ENCODE assay signal across 9 cellular contexts in genomic region chr10:5583525-5584175, GRCh38. TPM values are rescaled to one million over a fixed set of nuclear protein-coding genes. Genes with fewer than 3 reads are reported as not detected.
DNase-seq lines count a peak whose midpoint lies in the region; ATAC-seq and TF ChIP-seq lines count a peak whose summit lies in the region.
"Had no signal": no experiment of that assay in that cellular context is flagged by ENCODE, and none has a peak within 500 bp of the region (broad histone marks: within the 10 kb centered on the region; RNA-seq: fewer than 3 reads in every experiment).

No MANE protein-coding gene starts in this region.

- H3K9me3 Mint-ChIP-seq in GM23338 = no peaks in the 10 kb centered on the region
- no peaks in the 10 kb centered on the region for H3K9me3 Mint-ChIP-seq in dendritic cell treated with granulocyte-macrophage colony-stimulating factor and Interleukin-4, amounts not matched to agents 40 ng/mL and 50 ng/mL, for 4 days
- no peaks in the 10 kb centered on the region for H3K9me3 Mint-ChIP-seq in activated CD4-positive, alpha-beta T cell treated with anti-CD3 and anti-CD28 coated beads, Interleukin-2, amount 10 ng/mL, durations not matched to agents 24 days and 14 days

- TF ChIP-seq CTCF in GM23338 (conservative IDR thresholded peaks at IDR 0.05; ENCODE audit: low read depth in 2 of 2) = no peak

- H3K27me3 Mint-ChIP-seq in GM23338 (ENCODE audit: insufficient read depth, low read depth, poor library complexity) = peaks cover 11% of the 10 kb centered on the region
- H3K27me3 Mint-ChIP-seq in dendritic cell treated with granulocyte-macrophage colony-stimulating factor and Interleukin-4, amounts not matched to agents 40 ng/mL and 50 ng/mL, for 4 days = peaks cover 32% of the 10 kb centered on the region
- H3K27me3 Mint-ChIP-seq in activated CD4-positive, alpha-beta T cell treated with anti-CD3 and anti-CD28 coated beads, Interleukin-2, amount 10 ng/mL, durations not matched to agents 24 days and 14 days = peaks cover 5% of the 10 kb centered on the region

- peaks cover 0 to 7% (median 0%) of the 10 kb centered on the region in 11 experiments; a peak in 1 of 22 replicates for H3K27me3 ChIP-seq in BLaER1 treated with 17β-estradiol and CSF1 and Interleukin-3, amounts not matched to agents 10 nM and 100 nM
- no peaks in the 10 kb centered on the region for H3K27me3 ChIP-seq in GM23338 (ENCODE audit: insufficient read depth)
- no peaks in the 10 kb centered on the region for H3K27me3 ChIP-seq in neuron (ENCODE audit: insufficient read depth, low read length)

- peaks cover 28% of the 10 kb centered on the region for H3K4me1 Mint-ChIP-seq in GM23338
- peaks cover 55% of the 10 kb centered on the region for H3K4me1 Mint-ChIP-seq in dendritic cell treated with granulocyte-macrophage colony-stimulating factor and Interleukin-4, amounts not matched to agents 40 ng/mL and 50 ng/mL, for 4 days (ENCODE audit: low read depth)
- no peaks in the 10 kb centered on the region for H3K4me1 Mint-ChIP-seq in activated CD4-positive, alpha-beta T cell treated with anti-CD3 and anti-CD28 coated beads, Interleukin-2, amount 10 ng/mL, durations not matched to agents 24 days and 14 days

- no peaks in the 10 kb centered on the region for H3K36me3 ChIP-seq in BLaER1 treated with 17β-estradiol and CSF1 and Interleukin-3, amounts not matched to agents 10 nM and 100 nM
- H3K36me3 ChIP-seq in GM23338 (ENCODE audit: insufficient read depth) (no peaks in the 10 kb centered on the region), neuron (ENCODE audit: insufficient read depth, low read length) (no peaks in the 10 kb centered on the region)

- peaks cover 6 to 25% (median 15%) of the 10 kb centered on the region in 10 experiments for H3K4me1 ChIP-seq in BLaER1 treated with 17β-estradiol and CSF1 and Interleukin-3, amounts not matched to agents 10 nM and 100 nM
- H3K4me1 ChIP-seq in GM23338 (ENCODE audit: insufficient read depth) (peaks cover 38% of the 10 kb centered on the region), neuron (ENCODE audit: insufficient read depth, low read length) (peaks cover 23% of the 10 kb centered on the region)

- H2AFZ ChIP-seq in GM23338 (peak overlapping the region; percentile 95), neuron (ENCODE audit: low read depth, low read length) (no peak overlapping the region)

- no peaks in the 10 kb centered on the region for H4K20me1 ChIP-seq in BLaER1 treated with 17β-estradiol and CSF1 and Interleukin-3, amounts not matched to agents 10 nM and 100 nM
- no peaks in the 10 kb centered on the region for H4K20me1 ChIP-seq in GM23338 (replicated peaks; ENCODE audit: insufficient read depth)

- H3K27ac ChIP-seq in BLaER1 treated with 17β-estradiol and CSF1 and Interleukin-3, amounts not matched to agents 10 nM and 100 nM = no peak overlapping the region
- H3K27ac ChIP-seq in GM23338 (ENCODE audit: low read depth) = no peak overlapping the region

- intact Hi-C loops in dendritic cell treated with granulocyte-macrophage colony-stimulating factor and Interleukin-4, amounts not matched to agents 40 ng/mL and 50 ng/mL, for 4 days (cut with micrococcal nuclease) = no loop called here
- intact Hi-C loops in activated CD4-positive, alpha-beta T cell treated with anti-CD3 and anti-CD28 coated beads, Interleukin-2, amount 10 ng/mL, durations not matched to agents 24 days and 14 days (cut with micrococcal nuclease) = no loop called here

- no peaks in the 10 kb centered on the region for H3F3A ChIP-seq in GM23338 (replicated peaks; ENCODE audit: low read depth)

- H3K79me2 ChIP-seq in GM23338 (replicated peaks; ENCODE audit: insufficient read depth) = no peaks in the 10 kb centered on the region

- no peak overlapping the region for H3K4me3 ChIP-seq in BLaER1 treated with 17β-estradiol and CSF1 and Interleukin-3, amounts not matched to agents 10 nM and 100 nM
- H3K4me3 ChIP-seq in GM23338 = no peak overlapping the region; the same call in 1 of the 2 replicates
- H3K4me3 ChIP-seq in neuron (ENCODE audit: low read length) = peak overlapping the region; percentile 18

- no peaks in the 10 kb centered on the region for H3K9me2 ChIP-seq in GM23338 (ENCODE audit: insufficient read depth)

- H3K4me2 ChIP-seq in BLaER1 treated with 17β-estradiol and CSF1 and Interleukin-3, amounts not matched to agents 10 nM and 100 nM = peak overlapping the region in 8 of 11 experiments; percentile 27 to 72 (median 52); a peak in 14 of 22 replicates
- H3K4me2 ChIP-seq in GM23338 = peak overlapping the region; percentile 38; the same call in 1 of the 2 replicates

- no peak overlapping the region; the same call in 2 of the 3 replicates for H3K4me3 Mint-ChIP-seq in GM23338
- H3K4me3 Mint-ChIP-seq in dendritic cell treated with granulocyte-macrophage colony-stimulating factor and Interleukin-4, amounts not matched to agents 40 ng/mL and 50 ng/mL, for 4 days = no peak overlapping the region
- no peak overlapping the region for H3K4me3 Mint-ChIP-seq in activated CD4-positive, alpha-beta T cell treated with anti-CD3 and anti-CD28 coated beads, Interleukin-2, amount 10 ng/mL, durations not matched to agents 24 days and 14 days

- H3K36me3 Mint-ChIP-seq in GM23338 (ENCODE audit: low read depth) = no peaks in the 10 kb centered on the region
- no peaks in the 10 kb centered on the region for H3K36me3 Mint-ChIP-seq in dendritic cell treated with granulocyte-macrophage colony-stimulating factor and Interleukin-4, amounts not matched to agents 40 ng/mL and 50 ng/mL, for 4 days (ENCODE audit: low read depth)
- H3K36me3 Mint-ChIP-seq in activated CD4-positive, alpha-beta T cell treated with anti-CD3 and anti-CD28 coated beads, Interleukin-2, amount 10 ng/mL, durations not matched to agents 24 days and 14 days (ENCODE audit: low read depth) = no peaks in the 10 kb centered on the region

- ATAC-seq in GM23338 (peak; percentile 67), HG02763 (IDR thresholded peaks at IDR 0.05; ENCODE audit: unreplicated experiment) (no peak)

- H3K9ac ChIP-seq in BLaER1 treated with 17β-estradiol and CSF1 and Interleukin-3, amounts not matched to agents 10 nM and 100 nM = no peak overlapping the region

- H3K9me3 ChIP-seq in BLaER1 treated with 17β-estradiol and CSF1 and Interleukin-3, amounts not matched to agents 10 nM and 100 nM (replicated peaks in 1 of 11) = peaks cover 0 to 9% (median 0%) of the 10 kb centered on the region in 11 experiments; a peak in 3 of 22 replicates
- no peaks in the 10 kb centered on the region for H3K9me3 ChIP-seq in neuron (ENCODE audit: low read length)

- no peak overlapping the region for H3K27ac Mint-ChIP-seq in GM23338
- peak overlapping the region; percentile 79 for H3K27ac Mint-ChIP-seq in dendritic cell treated with granulocyte-macrophage colony-stimulating factor and Interleukin-4, amounts not matched to agents 40 ng/mL and 50 ng/mL, for 4 days
- no peak overlapping the region for H3K27ac Mint-ChIP-seq in activated CD4-positive, alpha-beta T cell treated with anti-CD3 and anti-CD28 coated beads, Interleukin-2, amount 10 ng/mL, durations not matched to agents 24 days and 14 days

- peak; percentile 79 for DNase-seq in GM23338 (ENCODE audit: low spot score)
- DNase-seq in NCI-H2029 (lab: John Stamatoyannopoulos, UW) = peak; percentile 88
- no peak for DNase-seq in GM19240 (ENCODE audit: insufficient read length, low spot score)
- no peak for DNase-seq in activated CD4-positive, alpha-beta T cell treated with anti-CD3 and anti-CD28 coated beads, Interleukin-2, amount 10 ng/mL, durations not matched to agents 24 days and 14 days
- DNase-seq: DND-41 had no signal

TF ChIP-seq in GM23338, 12 proteins besides CTCF, POLR2A, EP300 and RAD21:
- TF ChIP-seq NANOG (IDR thresholded peaks at IDR 0.05; ENCODE audit: borderline replicate concordance) (no peak), STAT1 (IDR thresholded peaks at IDR 0.05; ENCODE audit: unreplicated experiment) (no peak)
TF ChIP-seq in GM23338: peak in this region for 0.

RNA-seq across cellular contexts. Expression of gene CALML3, which starts 58.9 kb away (rescaled TPM):
- not detected in 2 replicates for total RNA-seq in GM23338 (2014; rRNA removed; shearing (Covaris generic))
- polyA plus RNA-seq in GM23338 (2016; fragmentation: Nextera tagmentation; extraction: Ambion mirVana) = not detected in 2 replicates
- not detected in 2 replicates for total RNA-seq in activated CD4-positive, alpha-beta T cell treated with anti-CD3 and anti-CD28 coated beads, Interleukin-2, amount 10 ng/mL, durations not matched to agents 24 days and 14 days

Comparison
In these comparisons a context has a peak if more than half of its experiments do, and no peak if none do; other contexts are left out.
1. DNase-seq: peak in GM23338 (single experiment) and NCI-H2029 (single experiment); none in GM19240 (single experiment) and activated CD4-positive, alpha-beta T cell treated with anti-CD3 and anti-CD28 coated beads, Interleukin-2, amount 10 ng/mL, durations not matched to agents 24 days and 14 days (single experiment).